ENCODE assay signal across 8 cellular contexts in the genomic region with DNA sequence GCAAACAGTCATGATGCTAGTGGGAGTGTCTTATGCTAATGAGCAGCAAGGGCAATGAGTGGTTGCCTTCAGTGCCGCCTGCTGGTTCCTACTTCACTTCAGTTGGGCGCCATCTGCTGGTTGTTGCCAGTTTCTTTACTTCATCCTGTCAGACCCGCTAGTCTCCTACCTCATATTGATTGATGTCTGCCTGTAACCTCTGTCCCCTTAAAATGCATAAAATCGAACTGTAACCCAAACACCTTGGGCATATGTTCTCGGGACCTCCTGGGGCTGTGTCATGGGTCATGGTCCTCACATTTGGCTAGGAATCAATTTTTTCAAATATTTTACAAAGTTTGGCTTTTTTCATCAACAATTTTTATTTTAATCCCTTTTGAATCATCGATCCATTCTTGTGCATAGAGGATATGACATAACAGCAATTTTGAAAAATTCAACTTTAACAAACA.
A peak's percentile ranks its signal among the peaks of the same experiment; 100 is the strongest.
DNase-seq lines count a peak whose midpoint lies in the region; ATAC-seq and TF ChIP-seq lines count a peak whose summit lies in the region.

No MANE protein-coding gene starts in this region.

- POLR2A ChIA-PET in activated CD4-positive, alpha-beta memory T cell treated with anti-CD3 and anti-CD28 coated beads for 36 hours (lab: Charles Lee), result no interaction called here

- H3K27ac Mint-ChIP-seq in activated CD4-positive, alpha-beta memory T cell treated with anti-CD3 and anti-CD28 coated beads for 36 hours, result no peak overlapping the region
- no peak overlapping the region for H3K27ac Mint-ChIP-seq in nephron progenitor cell

- TF ChIP-seq CTCF in epithelial cell of esophagus (IDR thresholded peaks at IDR 0.05; ENCODE audit: insufficient read depth, low read depth, low read length, missing control alignments) (peak; percentile 68), nephron progenitor cell (IDR thresholded peaks at IDR 0.05) (peak; percentile 28)

- peak; percentile 80 for DNase-seq in COLO668 (lab: John Stamatoyannopoulos, UW; ENCODE audit: unreplicated experiment)
- DNase-seq in NCI-H524 treated with DMSO at 0.1 percent for 48 hours (lab: John Stamatoyannopoulos, UW), result peak; percentile 78
- DNase-seq in activated CD4-positive, alpha-beta memory T cell treated with anti-CD3 and anti-CD28 coated beads for 36 hours, result peak; percentile 93
- DNase-seq in epithelial cell of esophagus (ENCODE audit: low read depth), result peak; percentile 88
- peak; percentile 65 for DNase-seq in nephron progenitor cell
- peak in 32 of 49 donors; percentile 1 to 55 (median 18) for DNase-seq in substantia nigra (lab: John Stamatoyannopoulos, UW)

- H3K9me3 Mint-ChIP-seq in activated CD4-positive, alpha-beta memory T cell treated with anti-CD3 and anti-CD28 coated beads for 36 hours, result no peaks in the 10 kb centered on the region
- H3K9me3 Mint-ChIP-seq in nephron progenitor cell, result peaks cover 19% of the 10 kb centered on the region

- H3K4me1 Mint-ChIP-seq in activated CD4-positive, alpha-beta memory T cell treated with anti-CD3 and anti-CD28 coated beads for 36 hours (ENCODE audit: low read depth), result peaks cover 6% of the 10 kb centered on the region
- peaks cover 8% of the 10 kb centered on the region for H3K4me1 Mint-ChIP-seq in nephron progenitor cell

- no peak overlapping the region for H3K4me3 ChIP-seq in epithelial cell of esophagus (ENCODE audit: low read length)

- no peaks in the 10 kb centered on the region for H3K36me3 Mint-ChIP-seq in activated CD4-positive, alpha-beta memory T cell treated with anti-CD3 and anti-CD28 coated beads for 36 hours
- no peaks in the 10 kb centered on the region for H3K36me3 Mint-ChIP-seq in nephron progenitor cell (ENCODE audit: low read depth)

- intact Hi-C loops in activated CD4-positive, alpha-beta memory T cell treated with anti-CD3 and anti-CD28 coated beads for 36 hours (cut with micrococcal nuclease), result loop anchor here (1.0 kb wide), 3 partner anchors 20 to 435 kb away; no protein-coding TSS in a partner anchor

- no peak overlapping the region for H3K4me3 Mint-ChIP-seq in activated CD4-positive, alpha-beta memory T cell treated with anti-CD3 and anti-CD28 coated beads for 36 hours
- H3K4me3 Mint-ChIP-seq in nephron progenitor cell, result no peak overlapping the region

- ATAC-seq in GM19324 (IDR thresholded peaks at IDR 0.05; ENCODE audit: low FRiP score, unreplicated experiment) (peak; percentile 98), HG03342 (IDR thresholded peaks at IDR 0.05; ENCODE audit: unreplicated experiment) (peak; percentile 99)

- CTCF ChIA-PET in activated CD4-positive, alpha-beta memory T cell treated with anti-CD3 and anti-CD28 coated beads for 36 hours (lab: Charles Lee), result interaction anchor here (0.5 to 6.3 kb wide), 7 partner anchors 14 to 563 kb away, joined by 3 to 75 read pairs (median 5); no protein-coding TSS in a partner anchor

- H3K27me3 Mint-ChIP-seq in activated CD4-positive, alpha-beta memory T cell treated with anti-CD3 and anti-CD28 coated beads for 36 hours, result peaks cover 44% of the 10 kb centered on the region
- H3K27me3 Mint-ChIP-seq in nephron progenitor cell (ENCODE audit: low read depth, poor library complexity), result peaks cover 12% of the 10 kb centered on the region

- H3K27ac ChIP-seq in substantia nigra (ENCODE audit: low read depth, low read length, poor library complexity, severe bottlenecking), result no peak overlapping the region

Comparison
In these comparisons a context has a peak if more than half of its experiments do, and no peak if none do; other contexts are left out.
1. DNase-seq: peak in every context shown above with its lines; median percentile 93 in activated CD4-positive, alpha-beta memory T cell treated with anti-CD3 and anti-CD28 coated beads for 36 hours; 88 in epithelial cell of esophagus; 80 in COLO668; 78 in NCI-H524 treated with DMSO at 0.1 percent for 48 hours; 65 in nephron progenitor cell; 18 in substantia nigra.